ENCODE assay signal across 8 cellular contexts in the genomic region with DNA sequence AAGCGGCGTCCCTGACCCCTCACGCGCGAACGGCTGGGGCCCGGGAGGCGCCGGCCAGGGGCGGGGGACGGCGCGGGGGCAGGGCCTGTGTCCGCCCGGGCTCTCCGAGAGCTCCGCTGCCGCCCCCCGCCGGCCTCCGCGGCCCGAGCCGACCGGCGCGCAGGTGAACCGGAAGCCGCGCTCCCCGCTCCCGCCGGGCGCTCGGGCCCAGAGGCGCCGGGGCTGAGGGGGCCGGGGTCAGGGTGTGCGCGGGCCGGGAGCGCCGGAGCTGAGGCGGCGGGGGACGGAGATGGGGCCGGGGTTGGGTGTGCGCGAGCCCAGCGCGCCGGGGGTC. TPM values are rescaled to one million over a fixed set of nuclear protein-coding genes. Genes with fewer than 3 reads are reported as not detected.
DNase-seq lines count a peak whose midpoint lies in the region; ATAC-seq and TF ChIP-seq lines count a peak whose summit lies in the region.

No MANE protein-coding gene starts in this region.

- H3K27me3 ChIP-seq in ACC112 (ENCODE audit: insufficient read depth, low read length) (no peaks in the 10 kb centered on the region), transverse colon (no peaks in the 10 kb centered on the region)

- DNase-seq in NCI-H774 (lab: John Stamatoyannopoulos, UW) (peak; percentile 29), coronary artery (ENCODE audit: low spot score) (no peak), lung microvascular endothelial cell (ENCODE audit: low read depth in 2 of 2) (peak; percentile 24 to 42), transverse colon (peak; percentile 50)

- H3K79me2 ChIP-seq in ACC112 (ENCODE audit: control insufficient read depth, insufficient read depth, low read length, unreplicated experiment): peaks cover 30% of the 10 kb centered on the region

- peaks cover 26% of the 10 kb centered on the region for H3K4me1 ChIP-seq in ACC112 (ENCODE audit: control insufficient read depth, insufficient read depth, low read length, unreplicated experiment)
- peaks cover 0 to 52% (median 43%) of the 10 kb centered on the region in 4 donors for H3K4me1 ChIP-seq in transverse colon

- H3K9me3 ChIP-seq in transverse colon: no peaks in the 10 kb centered on the region

- in situ Hi-C loops in transverse colon (cut with MboI; ENCODE audit: low pct_ligation_motif_present in 1 of 4, low pct_unique_long_range_greater_than_20kb in 1 of 4, low sequenced_read_pairs in 3 of 4): no loop called here

- TF ChIP-seq POLR2A in GM19099 (IDR thresholded peaks at IDR 0.05; ENCODE audit: extremely low read depth, insufficient read length, low read depth) (peak; percentile 39), transverse colon (IDR thresholded peaks at IDR 0.05) (no peak)

- ATAC-seq in GM18870 (IDR thresholded peaks at IDR 0.05; ENCODE audit: unreplicated experiment): no peak
- ATAC-seq in HG02571 (IDR thresholded peaks at IDR 0.05; ENCODE audit: unreplicated experiment): no peak

- TF ChIP-seq CTCF in coronary artery (IDR thresholded peaks at IDR 0.05) (no peak), transverse colon (IDR thresholded peaks at IDR 0.05) (no peak)

- H3K36me3 ChIP-seq in ACC112 (ENCODE audit: insufficient read depth, low read length) (no peaks in the 10 kb centered on the region), transverse colon (no peaks in the 10 kb centered on the region)

- H3K27ac ChIP-seq in ACC112 (ENCODE audit: low read depth, low read length) (no peak overlapping the region), coronary artery (peak overlapping the region; percentile 64 to 70), transverse colon (peak overlapping the region; percentile 88 to 94 (median 93))

- H3K4me3 ChIP-seq in ACC112 (ENCODE audit: low read depth, low read length) (peak overlapping the region; percentile 78), coronary artery (peak overlapping the region; percentile 93), transverse colon (peak overlapping the region; percentile 40 to 90 (median 84))

- intact Hi-C loops in transverse colon (cut with DNase I; ENCODE audit: low total_unique reads): loop anchor here (1.0 kb wide), 1 partner anchor 23 kb away; no protein-coding TSS in a partner anchor

- no CpG with 5 or more reads among the region's 52 CpGs for WGBS in transverse colon (ENCODE audit: low coverage in 1 of 2), 2 donors

- no peak for TF ChIP-seq EP300 in transverse colon (IDR thresholded peaks at IDR 0.05; ENCODE audit: low read depth)

- peak overlapping the region; percentile 54 for H2AFZ ChIP-seq in ACC112 (ENCODE audit: low read length, unreplicated experiment)

RNA-seq across cellular contexts. Expression of a gene that starts 0.4 kb away (rescaled TPM):
- total RNA-seq in lung microvascular endothelial cell (28.2 and 49.5 TPM in 2 replicates), transverse colon (100 to 1,000 TPM in 2 of 4 donors, 10 to 100 TPM in 2; 72.4 to 459 (median 146) TPM)
